In genomic region chr13:22945321-22946226, GRCh38 we compare ENCODE assay signal across 16 cellular contexts.
"Had no signal": no experiment of that assay in that cellular context is flagged by ENCODE, and none has a peak within 500 bp of the region (broad histone marks: within the 10 kb centered on the region; RNA-seq: fewer than 3 reads in every experiment).

No MANE protein-coding gene starts in this region.

- H3K36me3 ChIP-seq: brain microvascular endothelial cell, heart right ventricle, neural progenitor cell, pancreas, transverse colon had no signal

- ATAC-seq: pancreas; stimulated activated naive CD8-positive, alpha-beta T cell treated with anti-CD3 and anti-CD28 coated beads, Interleukin-15, Interleukin-2, amounts not matched to agents 100 U/mL and 50 U/mL, for 24 hours; T-cell had no signal

- FAIRE-seq: frontal cortex, pancreas had no signal

- H3K4me2 ChIP-seq: neural progenitor cell had no signal

- H2AFZ ChIP-seq: neural progenitor cell had no signal

- H3K27me3 ChIP-seq: brain microvascular endothelial cell, neural progenitor cell, pancreas, transverse colon had no signal

- H3K4me3 ChIP-seq: heart right ventricle, neural progenitor cell, pancreas, transverse colon had no signal

- H3K27ac ChIP-seq: brain microvascular endothelial cell, heart right ventricle, neural progenitor cell, pancreas, transverse colon had no signal

- H3K9ac ChIP-seq: neural progenitor cell had no signal

- H3K4me1 ChIP-seq: heart right ventricle, neural progenitor cell, pancreas, transverse colon had no signal

- H3K9me3 ChIP-seq: pancreas, transverse colon had no signal

- DNase-seq: activated CD4-positive, CD25-positive, alpha-beta regulatory T cell treated with anti-CD3 and anti-CD28 coated beads, Interleukin-2, amount 50 U/mL, for 72 hours; activated naive CD8-positive, alpha-beta T cell treated with anti-CD3 and anti-CD28 coated beads, Interleukin-2, amount 10 ng/mL, durations not matched to agents 7 days and 5 days; anterior cingulate cortex; brain microvascular endothelial cell; cortex of kidney; effector CD4-positive, alpha-beta T cell; heart right ventricle; naive B cell; pancreas; stimulated activated CD4-positive, alpha-beta T cell treated with anti-CD3 and anti-CD28 coated beads, Interleukin-2, amount 100 ng/mL, for 48 hours; stimulated activated naive CD8-positive, alpha-beta T cell treated with anti-CD3 and anti-CD28 coated beads, Interleukin-15, Interleukin-2, amounts not matched to agents 100 U/mL and 50 U/mL, for 24 hours; T-cell; T-helper 9 cell; transverse colon had no signal
